Comparison of ENCODE assay signal across 9 cellular contexts in genomic region chr1:82819234-82819633, GRCh38.
A peak's percentile ranks its signal among the peaks of the same experiment; 100 is the strongest.
DNase-seq lines count a peak whose midpoint lies in the region; ATAC-seq lines count a peak whose summit lies in the region.
"Had no signal": no experiment of that assay in that cellular context is flagged by ENCODE, and none has a peak within 500 bp of the region (broad histone marks: within the 10 kb centered on the region; RNA-seq: fewer than 3 reads in every experiment).

No MANE protein-coding gene starts in this region.

- no peaks in the 10 kb centered on the region for H3K36me3 Mint-ChIP-seq in stimulated activated effector memory CD8-positive, alpha-beta T cell treated with anti-CD3 and anti-CD28 coated beads, Interleukin-12 subunit alpha, Interleukin-12 subunit beta, amount 100 ng/mL, for 72 hours

- intact Hi-C loops in Right ventricle myocardium superior (cut with DNase I): no loop called here

- H3K4me3 Mint-ChIP-seq in stimulated activated effector memory CD8-positive, alpha-beta T cell treated with anti-CD3 and anti-CD28 coated beads, Interleukin-12 subunit alpha, Interleukin-12 subunit beta, amount 100 ng/mL, for 72 hours: no peak overlapping the region

- H3K27ac Mint-ChIP-seq in stimulated activated effector memory CD8-positive, alpha-beta T cell treated with anti-CD3 and anti-CD28 coated beads, Interleukin-12 subunit alpha, Interleukin-12 subunit beta, amount 100 ng/mL, for 72 hours: no peak overlapping the region

- H3K9me3 Mint-ChIP-seq in stimulated activated effector memory CD8-positive, alpha-beta T cell treated with anti-CD3 and anti-CD28 coated beads, Interleukin-12 subunit alpha, Interleukin-12 subunit beta, amount 100 ng/mL, for 72 hours: peaks cover 25% of the 10 kb centered on the region

- H3K4me1 Mint-ChIP-seq in stimulated activated effector memory CD8-positive, alpha-beta T cell treated with anti-CD3 and anti-CD28 coated beads, Interleukin-12 subunit alpha, Interleukin-12 subunit beta, amount 100 ng/mL, for 72 hours: no peaks in the 10 kb centered on the region

- ATAC-seq in GM18517 (IDR thresholded peaks at IDR 0.05; ENCODE audit: unreplicated experiment) (peak; percentile 75), GM21390 (IDR thresholded peaks at IDR 0.05; ENCODE audit: unreplicated experiment) (peak; percentile 76), HG03520 (IDR thresholded peaks at IDR 0.05; ENCODE audit: unreplicated experiment) (peak; percentile 86), Right ventricle myocardium superior (ENCODE audit: poor library complexity) (no peak)
- ATAC-seq in stimulated activated effector memory CD8-positive, alpha-beta T cell treated with anti-CD3 and anti-CD28 coated beads, Interleukin-12 subunit alpha, Interleukin-12 subunit beta, amount 100 ng/mL, for 72 hours: no peak

- DNase-seq in glomerular visceral epithelial cell (ENCODE audit: extremely low spot score): peak; percentile 6
- no peak for DNase-seq in stimulated activated effector memory CD8-positive, alpha-beta T cell treated with anti-CD3 and anti-CD28 coated beads, Interleukin-12 subunit alpha, Interleukin-12 subunit beta, amount 100 ng/mL, for 72 hours (ENCODE audit: low spot score in 2 of 2)
- DNase-seq in Right ventricle myocardium superior: no peak
- DNase-seq in activated effector memory CD4-positive, alpha-beta T cell treated with Interleukin-2 at 50 U/mL for 16 hours: no peak
- DNase-seq: NCI-H1930; stimulated activated CD8-positive, alpha-beta memory T cell treated with anti-CD3 and anti-CD28 coated beads, Interleukin-4, amount 100 ng/mL, for 48 hours had no signal

Comparison
In these comparisons a context has a peak if more than half of its experiments do, and no peak if none do; other contexts are left out.
1. ATAC-seq: peak in GM18517 (single experiment), GM21390 (single experiment) and HG03520 (single experiment); none in stimulated activated effector memory CD8-positive, alpha-beta T cell treated with anti-CD3 and anti-CD28 coated beads, Interleukin-12 subunit alpha, Interleukin-12 subunit beta, amount 100 ng/mL, for 72 hours (single experiment) and Right ventricle myocardium superior (single experiment).